Comparison of ENCODE assay signal across 8 cellular contexts in genomic region chr2:143263045-143263625, GRCh38.
DNase-seq lines count a peak whose midpoint lies in the region; ATAC-seq and TF ChIP-seq lines count a peak whose summit lies in the region.
"Had no signal": no experiment of that assay in that cellular context is flagged by ENCODE, and none has a peak within 500 bp of the region (broad histone marks: within the 10 kb centered on the region; RNA-seq: fewer than 3 reads in every experiment).

No MANE protein-coding gene starts in this region.

- TF ChIP-seq CTCF in Calu3 (IDR thresholded peaks at IDR 0.05; ENCODE audit: unreplicated experiment): no peak

- no peaks in the 10 kb centered on the region for H3K36me3 Mint-ChIP-seq in Calu3 (ENCODE audit: insufficient read depth, unreplicated experiment)
- peaks cover 42% of the 10 kb centered on the region for H3K36me3 Mint-ChIP-seq in activated T-helper 2 cell treated with anti-CD3 and anti-CD28 coated beads, Interferon-gamma antibody, Interleukin-2, Interleukin-4, amounts not matched to agents 10 μg/mL and 5 μg/mL and 100 μg/mL, durations not matched to agents 14 hours and 24 hours and 36 hours (ENCODE audit: low read depth)

- H3K9me3 Mint-ChIP-seq in Calu3 (ENCODE audit: low read depth, unreplicated experiment): no peaks in the 10 kb centered on the region
- peaks cover 13% of the 10 kb centered on the region for H3K9me3 Mint-ChIP-seq in activated T-helper 2 cell treated with anti-CD3 and anti-CD28 coated beads, Interferon-gamma antibody, Interleukin-2, Interleukin-4, amounts not matched to agents 10 μg/mL and 5 μg/mL and 100 μg/mL, durations not matched to agents 14 hours and 24 hours and 36 hours

- intact Hi-C loops in Calu3 (cut with micrococcal nuclease; ENCODE audit: unreplicated experiment): no loop called here
- intact Hi-C loops in activated T-helper 2 cell treated with anti-CD3 and anti-CD28 coated beads, Interferon-gamma antibody, Interleukin-2, Interleukin-4, amounts not matched to agents 10 μg/mL and 5 μg/mL and 100 μg/mL, durations not matched to agents 14 hours and 24 hours and 36 hours (cut with micrococcal nuclease): loop anchor here (2.0 kb wide), 1 partner anchor 18 kb away; no protein-coding TSS in a partner anchor

- CTCF ChIA-PET in Calu3 (lab: Charles Lee): interaction anchor here (0.6 kb wide), 1 partner anchor 21 kb away, joined by 9 read pairs; no protein-coding TSS in a partner anchor

- H3K27me3 Mint-ChIP-seq in Calu3 (ENCODE audit: unreplicated experiment): no peaks in the 10 kb centered on the region
- H3K27me3 Mint-ChIP-seq in activated T-helper 2 cell treated with anti-CD3 and anti-CD28 coated beads, Interferon-gamma antibody, Interleukin-2, Interleukin-4, amounts not matched to agents 10 μg/mL and 5 μg/mL and 100 μg/mL, durations not matched to agents 14 hours and 24 hours and 36 hours (ENCODE audit: low read depth): no peaks in the 10 kb centered on the region

- H3K27ac Mint-ChIP-seq in Calu3 (ENCODE audit: unreplicated experiment): no peak overlapping the region
- H3K27ac Mint-ChIP-seq in activated T-helper 2 cell treated with anti-CD3 and anti-CD28 coated beads, Interferon-gamma antibody, Interleukin-2, Interleukin-4, amounts not matched to agents 10 μg/mL and 5 μg/mL and 100 μg/mL, durations not matched to agents 14 hours and 24 hours and 36 hours: peak overlapping the region; percentile 81

- peak; percentile 1 for DNase-seq in Calu3
- peak; percentile 2 for DNase-seq in HuH-7 (ENCODE audit: low spot score)
- DNase-seq in activated T-helper 2 cell treated with anti-CD3 and anti-CD28 coated beads, Interferon-gamma antibody, Interleukin-2, Interleukin-4, amounts not matched to agents 10 μg/mL and 5 μg/mL and 100 μg/mL, durations not matched to agents 14 hours and 24 hours and 36 hours (ENCODE audit: low spot score): no peak
- DNase-seq in kidney tubule cell (ENCODE audit: low spot score): peak; percentile 3
- DNase-seq in GM03348 (ENCODE audit: low spot score): no peak
- DNase-seq: ovary had no signal

- H3K4me1 Mint-ChIP-seq in Calu3 (ENCODE audit: low read depth, unreplicated experiment): no peaks in the 10 kb centered on the region
- peaks cover 45% of the 10 kb centered on the region for H3K4me1 Mint-ChIP-seq in activated T-helper 2 cell treated with anti-CD3 and anti-CD28 coated beads, Interferon-gamma antibody, Interleukin-2, Interleukin-4, amounts not matched to agents 10 μg/mL and 5 μg/mL and 100 μg/mL, durations not matched to agents 14 hours and 24 hours and 36 hours (ENCODE audit: low read depth)

- ATAC-seq in GM18870 (IDR thresholded peaks at IDR 0.05; ENCODE audit: unreplicated experiment) (no peak), GM18517 (IDR thresholded peaks at IDR 0.05; ENCODE audit: unreplicated experiment) (no peak)

- no TSS peak for BruUV-seq in Calu3 (replicated peaks; lab: Mats Ljungman, UMichigan)

- H3K4me3 Mint-ChIP-seq in Calu3 (ENCODE audit: low read depth, unreplicated experiment): no peak overlapping the region
- no peak overlapping the region for H3K4me3 Mint-ChIP-seq in activated T-helper 2 cell treated with anti-CD3 and anti-CD28 coated beads, Interferon-gamma antibody, Interleukin-2, Interleukin-4, amounts not matched to agents 10 μg/mL and 5 μg/mL and 100 μg/mL, durations not matched to agents 14 hours and 24 hours and 36 hours (ENCODE audit: low read depth)

Comparison
In these comparisons a context has a peak if more than half of its experiments do, and no peak if none do; other contexts are left out.
1. DNase-seq: peak in Calu3 (single experiment), HuH-7 (single experiment) and kidney tubule cell (single experiment); none in activated T-helper 2 cell treated with anti-CD3 and anti-CD28 coated beads, Interferon-gamma antibody, Interleukin-2, Interleukin-4, amounts not matched to agents 10 μg/mL and 5 μg/mL and 100 μg/mL, durations not matched to agents 14 hours and 24 hours and 36 hours (single experiment) and GM03348 (single experiment).